In genomic region chr6:6861346-6861745, GRCh38 we compare ENCODE assay signal across 14 cellular contexts.
DNase-seq lines count a peak whose midpoint lies in the region; ATAC-seq and TF ChIP-seq lines count a peak whose summit lies in the region.
"Had no signal": no experiment of that assay in that cellular context is flagged by ENCODE, and none has a peak within 500 bp of the region (broad histone marks: within the 10 kb centered on the region; RNA-seq: fewer than 3 reads in every experiment).

No MANE protein-coding gene starts in this region.

- no peaks in the 10 kb centered on the region for H3K9me3 ChIP-seq in colonic mucosa
- H3K9me3 ChIP-seq: BE2C had no signal

- peaks cover 17% of the 10 kb centered on the region for H3K27me3 Mint-ChIP-seq in nephron progenitor cell (ENCODE audit: low read depth, poor library complexity)

- TF ChIP-seq CTCF in colonic mucosa (IDR thresholded peaks at IDR 0.05) (no peak), nephron progenitor cell (IDR thresholded peaks at IDR 0.05) (no peak), GM10248 (IDR thresholded peaks at IDR 0.05; ENCODE audit: control extremely low read depth, extremely low read depth, low read depth, missing control alignments) (no peak)

- H3K36me3 ChIP-seq in colonic mucosa = no peaks in the 10 kb centered on the region
- H3K36me3 ChIP-seq: BE2C had no signal

- peaks cover 26% of the 10 kb centered on the region for H3K9me3 Mint-ChIP-seq in nephron progenitor cell

- H3K9ac ChIP-seq in colonic mucosa (ENCODE audit: low read depth in 2 of 2, low read length in 2 of 2) = no peak overlapping the region

- H3K4me1 Mint-ChIP-seq in nephron progenitor cell = peaks cover 33% of the 10 kb centered on the region

- peaks cover under 1% of the 10 kb centered on the region for H3K4me1 ChIP-seq in colonic mucosa
- H3K4me1 ChIP-seq: BE2C had no signal

- intact Hi-C loops in colonic mucosa (cut with DNase I) = no loop called here

- no peak overlapping the region for H3K4me3 ChIP-seq in colonic mucosa

- peak overlapping the region; percentile 50 for H3K27ac Mint-ChIP-seq in nephron progenitor cell
- H3K27ac Mint-ChIP-seq: CD4-positive, alpha-beta memory T cell had no signal

- peak; percentile 43 for ATAC-seq in left lobe of liver
- ATAC-seq in GM19452 (IDR thresholded peaks at IDR 0.05; ENCODE audit: unreplicated experiment) = no peak

- H3K27me3 ChIP-seq in colonic mucosa = no peaks in the 10 kb centered on the region

- H3K36me3 Mint-ChIP-seq in nephron progenitor cell (ENCODE audit: low read depth) = no peaks in the 10 kb centered on the region
- H3K36me3 Mint-ChIP-seq: CD4-positive, alpha-beta memory T cell had no signal

- POLR2A ChIA-PET in GM10248 (lab: Yijun Ruan, JAX) = no interaction called here

- CTCF ChIA-PET in GM10248 (lab: Yijun Ruan, JAX) = interaction anchor here (0.8 kb wide), 1 partner anchor 8 kb away, joined by 3 read pairs; no protein-coding TSS in a partner anchor

- no peak overlapping the region for H3K4me3 Mint-ChIP-seq in nephron progenitor cell
- H3K4me3 Mint-ChIP-seq: CD4-positive, alpha-beta memory T cell; H9 had no signal

- DNase-seq in NCI-H526 treated with DMSO at 0.1 percent for 48 hours (lab: John Stamatoyannopoulos, UW) = peak; percentile 14
- peak; percentile 50 for DNase-seq in colonic mucosa
- DNase-seq in left lobe of liver (ENCODE audit: low spot score) = no peak
- no peak for DNase-seq in nephron progenitor cell
- DNase-seq in activated CD8-positive, alpha-beta memory T cell treated with anti-CD3 and anti-CD28 coated beads, Interleukin-2, amount 50 U/mL, for 4 hours = no peak
- DNase-seq in NCI-H345 (lab: John Stamatoyannopoulos, UW) = no peak
- DNase-seq in GM10248 (ENCODE audit: extremely low spot score) = no peak
- DNase-seq: BE2C; CD4-positive, alpha-beta memory T cell; DMS79; GOT3; H9 had no signal

- peak overlapping the region; percentile 63 for H3K27ac ChIP-seq in colonic mucosa
- H3K27ac ChIP-seq: C4-2B had no signal

Comparison
In these comparisons a context has a peak if more than half of its experiments do, and no peak if none do; other contexts are left out.
1. DNase-seq: peak in NCI-H526 treated with DMSO at 0.1 percent for 48 hours (single experiment) and colonic mucosa (single experiment); none in left lobe of liver (single experiment), nephron progenitor cell (single experiment), activated CD8-positive, alpha-beta memory T cell treated with anti-CD3 and anti-CD28 coated beads, Interleukin-2, amount 50 U/mL, for 4 hours (single experiment), NCI-H345 (single experiment) and GM10248 (single experiment).